Comparison of ENCODE assay signal across 9 cellular contexts in the genomic region with DNA sequence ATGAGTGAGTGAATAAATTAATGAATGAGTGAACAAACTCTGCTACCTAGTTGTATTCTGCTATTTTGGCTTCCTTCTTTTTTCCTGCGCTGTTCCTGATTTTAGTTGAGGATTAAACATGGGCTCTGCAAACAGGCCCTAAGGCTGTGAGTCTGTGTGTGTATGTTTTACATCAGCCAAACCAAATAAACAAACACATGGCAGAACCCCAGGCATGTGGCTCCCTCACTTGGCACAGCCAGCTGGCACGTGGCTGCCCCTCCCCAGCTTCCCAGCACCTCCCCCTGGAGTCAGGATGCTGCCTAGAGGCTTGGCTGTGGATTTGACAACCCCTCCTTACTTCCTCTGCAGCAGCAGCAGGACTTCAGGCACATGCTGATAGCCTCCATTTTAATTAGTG.
A peak's percentile ranks its signal among the peaks of the same experiment; 100 is the strongest.
DNase-seq lines count a peak whose midpoint lies in the region; ATAC-seq and TF ChIP-seq lines count a peak whose summit lies in the region.
"Had no signal": no experiment of that assay in that cellular context is flagged by ENCODE, and none has a peak within 500 bp of the region (broad histone marks: within the 10 kb centered on the region; RNA-seq: fewer than 3 reads in every experiment).

No MANE protein-coding gene starts in this region.

- peaks cover 15% of the 10 kb centered on the region for H3K4me1 ChIP-seq in GM23338 (ENCODE audit: insufficient read depth)

- no peaks in the 10 kb centered on the region for H3K36me3 ChIP-seq in GM23338 (ENCODE audit: insufficient read depth)

- H3K4me3 ChIP-seq in GM23338 (no peak overlapping the region), fibroblast of pulmonary artery (replicated peaks; ENCODE audit: low read depth, low read length) (no peak overlapping the region)

- no peaks in the 10 kb centered on the region for H3K79me2 ChIP-seq in GM23338 (replicated peaks; ENCODE audit: insufficient read depth)

- no peak overlapping the region for H3K27ac Mint-ChIP-seq in GM23338
- no peak overlapping the region for H3K27ac Mint-ChIP-seq in glutamatergic neuron (ENCODE audit: unreplicated experiment)

- H3K4me2 ChIP-seq in GM23338: no peak overlapping the region

- H3K36me3 Mint-ChIP-seq in GM23338 (ENCODE audit: low read depth) (no peaks in the 10 kb centered on the region), glutamatergic neuron (ENCODE audit: unreplicated experiment) (no peaks in the 10 kb centered on the region)

- 0 out of 2 replicates have a peak, but pooled peaks cover 3% of the 10 kb centered on the region for H3F3A ChIP-seq in GM23338 (replicated peaks; ENCODE audit: low read depth)

- TF ChIP-seq CTCF in GM23338 (conservative IDR thresholded peaks at IDR 0.05; ENCODE audit: low read depth in 2 of 2): 0 out of 4 replicates have a peak, but pooled peaks of 1 of the 2 experiments have one; percentile 4
- no peak for TF ChIP-seq CTCF in fibroblast of pulmonary artery (IDR thresholded peaks at IDR 0.05; ENCODE audit: low read length, missing control alignments)
- TF ChIP-seq CTCF in glutamatergic neuron (IDR thresholded peaks at IDR 0.05; ENCODE audit: partially characterized antibody, unreplicated experiment): no peak

- peaks cover 29% of the 10 kb centered on the region for H3K4me1 Mint-ChIP-seq in GM23338
- peaks cover 11% of the 10 kb centered on the region for H3K4me1 Mint-ChIP-seq in glutamatergic neuron (ENCODE audit: low read depth, unreplicated experiment)

- DNase-seq in GM23338 (ENCODE audit: low spot score) (peak; percentile 11), RPMI7951 (ENCODE audit: low read depth) (peak; percentile 39), fibroblast of pulmonary artery (ENCODE audit: low read depth) (peak; percentile 54), renal cortical epithelial cell (ENCODE audit: low read depth) (peak; percentile 82), glutamatergic neuron (no peak), SIG-M5 (lab: John Stamatoyannopoulos, UW) (no peak)
- DNase-seq in activated T-cell treated with anti-CD3 and anti-CD28 coated beads, Interleukin-2, amount 50 U/mL, for 48 hours: no peak
- no peak for DNase-seq in activated T-cell treated with anti-CD3 and anti-CD28 coated beads, Interleukin-2, amount 50 U/mL, for 1 hour
- DNase-seq: MM.1S had no signal

- H3K9me3 Mint-ChIP-seq in GM23338 (no peaks in the 10 kb centered on the region; the same call in none of the 3 replicates), glutamatergic neuron (ENCODE audit: unreplicated experiment) (no peaks in the 10 kb centered on the region)

- H3K27me3 ChIP-seq in GM23338 (ENCODE audit: insufficient read depth): peaks cover 22% of the 10 kb centered on the region

- H3K9me2 ChIP-seq in GM23338 (ENCODE audit: insufficient read depth): 0 out of 2 replicates have a peak, but pooled peaks cover 6% of the 10 kb centered on the region

- peaks cover 11% of the 10 kb centered on the region for H3K27me3 Mint-ChIP-seq in GM23338 (ENCODE audit: insufficient read depth, low read depth, poor library complexity)
- H3K27me3 Mint-ChIP-seq in glutamatergic neuron (ENCODE audit: unreplicated experiment): no peaks in the 10 kb centered on the region

- H3K27ac ChIP-seq in GM23338 (ENCODE audit: low read depth): no peak overlapping the region

- H3K4me3 Mint-ChIP-seq in GM23338 (no peak overlapping the region), glutamatergic neuron (ENCODE audit: unreplicated experiment) (no peak overlapping the region)

- H2AFZ ChIP-seq in GM23338: 0 out of 2 replicates have a peak overlapping the region, but pooled peaks have one; percentile 26

- ATAC-seq in GM23338: 0 out of 3 replicates have a peak, but pooled peaks have one; percentile 19

- no peaks in the 10 kb centered on the region for H4K20me1 ChIP-seq in GM23338 (replicated peaks; ENCODE audit: insufficient read depth)

TF ChIP-seq in GM23338, 12 proteins besides CTCF, POLR2A, EP300 and RAD21 (continues in another document):
- TF ChIP-seq ZNF331 (CRISPR knock-in tag; IDR thresholded peaks at IDR 0.05; ENCODE audit: low read depth): no peak
- TF ChIP-seq POLR2AphosphoS5 (IDR thresholded peaks at IDR 0.05; ENCODE audit: low read depth): no peak
- TF ChIP-seq, protein P1, sequence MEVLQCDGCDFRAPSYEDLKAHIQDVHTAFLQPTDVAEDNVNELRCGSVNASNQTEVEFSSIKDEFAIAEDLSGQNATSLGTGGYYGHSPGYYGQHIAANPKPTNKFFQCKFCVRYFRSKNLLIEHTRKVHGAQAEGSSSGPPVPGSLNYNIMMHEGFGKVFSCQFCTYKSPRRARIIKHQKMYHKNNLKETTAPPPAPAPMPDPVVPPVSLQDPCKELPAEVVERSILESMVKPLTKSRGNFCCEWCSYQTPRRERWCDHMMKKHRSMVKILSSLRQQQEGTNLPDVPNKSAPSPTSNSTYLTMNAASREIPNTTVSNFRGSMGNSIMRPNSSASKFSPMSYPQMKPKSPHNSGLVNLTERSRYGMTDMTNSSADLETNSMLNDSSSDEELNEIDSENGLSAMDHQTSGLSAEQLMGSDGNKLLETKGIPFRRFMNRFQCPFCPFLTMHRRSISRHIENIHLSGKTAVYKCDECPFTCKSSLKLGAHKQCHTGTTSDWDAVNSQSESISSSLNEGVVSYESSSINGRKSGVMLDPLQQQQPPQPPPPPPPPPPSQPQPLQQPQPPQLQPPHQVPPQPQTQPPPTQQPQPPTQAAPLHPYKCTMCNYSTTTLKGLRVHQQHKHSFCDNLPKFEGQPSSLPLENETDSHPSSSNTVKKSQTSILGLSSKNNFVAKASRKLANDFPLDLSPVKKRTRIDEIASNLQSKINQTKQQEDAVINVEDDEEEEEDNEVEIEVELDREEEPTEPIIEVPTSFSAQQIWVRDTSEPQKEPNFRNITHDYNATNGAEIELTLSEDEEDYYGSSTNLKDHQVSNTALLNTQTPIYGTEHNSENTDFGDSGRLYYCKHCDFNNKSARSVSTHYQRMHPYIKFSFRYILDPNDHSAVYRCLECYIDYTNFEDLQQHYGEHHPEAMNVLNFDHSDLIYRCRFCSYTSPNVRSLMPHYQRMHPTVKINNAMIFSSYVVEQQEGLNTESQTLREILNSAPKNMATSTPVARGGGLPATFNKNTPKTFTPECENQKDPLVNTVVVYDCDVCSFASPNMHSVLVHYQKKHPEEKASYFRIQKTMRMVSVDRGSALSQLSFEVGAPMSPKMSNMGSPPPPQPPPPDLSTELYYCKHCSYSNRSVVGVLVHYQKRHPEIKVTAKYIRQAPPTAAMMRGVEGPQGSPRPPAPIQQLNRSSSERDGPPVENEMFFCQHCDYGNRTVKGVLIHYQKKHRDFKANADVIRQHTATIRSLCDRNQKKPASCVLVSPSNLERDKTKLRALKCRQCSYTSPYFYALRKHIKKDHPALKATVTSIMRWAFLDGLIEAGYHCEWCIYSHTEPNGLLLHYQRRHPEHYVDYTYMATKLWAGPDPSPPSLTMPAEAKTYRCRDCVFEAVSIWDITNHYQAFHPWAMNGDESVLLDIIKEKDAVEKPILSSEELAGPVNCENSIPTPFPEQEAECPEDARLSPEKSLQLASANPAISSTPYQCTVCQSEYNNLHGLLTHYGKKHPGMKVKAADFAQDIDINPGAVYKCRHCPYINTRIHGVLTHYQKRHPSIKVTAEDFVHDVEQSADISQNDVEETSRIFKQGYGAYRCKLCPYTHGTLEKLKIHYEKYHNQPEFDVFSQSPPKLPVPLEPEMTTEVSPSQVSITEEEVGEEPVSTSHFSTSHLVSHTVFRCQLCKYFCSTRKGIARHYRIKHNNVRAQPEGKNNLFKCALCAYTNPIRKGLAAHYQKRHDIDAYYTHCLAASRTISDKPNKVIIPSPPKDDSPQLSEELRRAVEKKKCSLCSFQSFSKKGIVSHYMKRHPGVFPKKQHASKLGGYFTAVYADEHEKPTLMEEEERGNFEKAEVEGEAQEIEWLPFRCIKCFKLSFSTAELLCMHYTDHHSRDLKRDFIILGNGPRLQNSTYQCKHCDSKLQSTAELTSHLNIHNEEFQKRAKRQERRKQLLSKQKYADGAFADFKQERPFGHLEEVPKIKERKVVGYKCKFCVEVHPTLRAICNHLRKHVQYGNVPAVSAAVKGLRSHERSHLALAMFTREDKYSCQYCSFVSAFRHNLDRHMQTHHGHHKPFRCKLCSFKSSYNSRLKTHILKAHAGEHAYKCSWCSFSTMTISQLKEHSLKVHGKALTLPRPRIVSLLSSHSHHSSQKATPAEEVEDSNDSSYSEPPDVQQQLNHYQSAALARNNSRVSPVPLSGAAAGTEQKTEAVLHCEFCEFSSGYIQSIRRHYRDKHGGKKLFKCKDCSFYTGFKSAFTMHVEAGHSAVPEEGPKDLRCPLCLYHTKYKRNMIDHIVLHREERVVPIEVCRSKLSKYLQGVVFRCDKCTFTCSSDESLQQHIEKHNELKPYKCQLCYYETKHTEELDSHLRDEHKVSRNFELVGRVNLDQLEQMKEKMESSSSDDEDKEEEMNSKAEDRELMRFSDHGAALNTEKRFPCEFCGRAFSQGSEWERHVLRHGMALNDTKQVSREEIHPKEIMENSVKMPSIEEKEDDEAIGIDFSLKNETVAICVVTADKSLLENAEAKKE (CRISPR knock-in tag; IDR thresholded peaks at IDR 0.05): no peak
- TF ChIP-seq ZNF114 (CRISPR knock-in tag; IDR thresholded peaks at IDR 0.05): no peak
- no peak for TF ChIP-seq STAT1 (IDR thresholded peaks at IDR 0.05; ENCODE audit: unreplicated experiment)
- TF ChIP-seq CREB1 (CRISPR knock-in tag; IDR thresholded peaks at IDR 0.05; ENCODE audit: low read depth): no peak
- TF ChIP-seq, protein P2, sequence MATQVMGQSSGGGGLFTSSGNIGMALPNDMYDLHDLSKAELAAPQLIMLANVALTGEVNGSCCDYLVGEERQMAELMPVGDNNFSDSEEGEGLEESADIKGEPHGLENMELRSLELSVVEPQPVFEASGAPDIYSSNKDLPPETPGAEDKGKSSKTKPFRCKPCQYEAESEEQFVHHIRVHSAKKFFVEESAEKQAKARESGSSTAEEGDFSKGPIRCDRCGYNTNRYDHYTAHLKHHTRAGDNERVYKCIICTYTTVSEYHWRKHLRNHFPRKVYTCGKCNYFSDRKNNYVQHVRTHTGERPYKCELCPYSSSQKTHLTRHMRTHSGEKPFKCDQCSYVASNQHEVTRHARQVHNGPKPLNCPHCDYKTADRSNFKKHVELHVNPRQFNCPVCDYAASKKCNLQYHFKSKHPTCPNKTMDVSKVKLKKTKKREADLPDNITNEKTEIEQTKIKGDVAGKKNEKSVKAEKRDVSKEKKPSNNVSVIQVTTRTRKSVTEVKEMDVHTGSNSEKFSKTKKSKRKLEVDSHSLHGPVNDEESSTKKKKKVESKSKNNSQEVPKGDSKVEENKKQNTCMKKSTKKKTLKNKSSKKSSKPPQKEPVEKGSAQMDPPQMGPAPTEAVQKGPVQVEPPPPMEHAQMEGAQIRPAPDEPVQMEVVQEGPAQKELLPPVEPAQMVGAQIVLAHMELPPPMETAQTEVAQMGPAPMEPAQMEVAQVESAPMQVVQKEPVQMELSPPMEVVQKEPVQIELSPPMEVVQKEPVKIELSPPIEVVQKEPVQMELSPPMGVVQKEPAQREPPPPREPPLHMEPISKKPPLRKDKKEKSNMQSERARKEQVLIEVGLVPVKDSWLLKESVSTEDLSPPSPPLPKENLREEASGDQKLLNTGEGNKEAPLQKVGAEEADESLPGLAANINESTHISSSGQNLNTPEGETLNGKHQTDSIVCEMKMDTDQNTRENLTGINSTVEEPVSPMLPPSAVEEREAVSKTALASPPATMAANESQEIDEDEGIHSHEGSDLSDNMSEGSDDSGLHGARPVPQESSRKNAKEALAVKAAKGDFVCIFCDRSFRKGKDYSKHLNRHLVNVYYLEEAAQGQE (IDR thresholded peaks at IDR 0.05; ENCODE audit: unreplicated experiment): no peak

Comparison
In these comparisons a context has a peak if more than half of its experiments do, and no peak if none do; other contexts are left out.
1. DNase-seq: peak in GM23338 (single experiment), RPMI7951 (single experiment), fibroblast of pulmonary artery (single experiment) and renal cortical epithelial cell (single experiment); none in activated T-cell treated with anti-CD3 and anti-CD28 coated beads, Interleukin-2, amount 50 U/mL, for 48 hours (0 of 2), glutamatergic neuron (single experiment), SIG-M5 (single experiment) and activated T-cell treated with anti-CD3 and anti-CD28 coated beads, Interleukin-2, amount 50 U/mL, for 1 hour (single experiment).